Comparison of ENCODE assay signal across 1 cellular context in the genomic region with DNA sequence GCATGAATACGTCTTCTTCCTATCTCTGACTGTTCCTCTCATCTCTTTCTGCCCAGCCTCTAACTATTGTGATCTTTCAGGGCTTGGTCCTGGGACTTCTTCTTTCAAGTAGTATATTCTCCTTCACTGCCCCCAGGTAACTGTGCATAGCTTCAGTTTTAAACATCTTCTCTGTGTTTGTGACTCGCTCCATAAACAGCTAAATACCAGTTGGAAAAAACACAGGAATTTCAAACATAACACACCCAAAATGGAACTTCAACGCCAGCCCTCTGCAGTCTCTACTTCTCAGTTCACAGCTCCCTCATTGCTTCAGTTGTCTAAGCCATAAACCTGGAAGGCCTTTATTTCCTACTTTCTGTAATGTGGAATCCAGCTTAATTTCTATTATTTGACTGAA.
TF ChIP-seq lines count a peak whose summit lies in the region.

No MANE protein-coding gene starts in this region.

TF ChIP-seq in IMR-90, 13 proteins besides CTCF, POLR2A, EP300 and RAD21 (continued from another document):
- TF ChIP-seq NFE2L2 (IDR thresholded peaks at IDR 0.05; ENCODE audit: low read depth, low read length) (no peak), SMC3 (IDR thresholded peaks at IDR 0.05; ENCODE audit: low read depth, low read length) (no peak)
